Comparison of ENCODE assay signal across 33 cellular contexts in the genomic region with DNA sequence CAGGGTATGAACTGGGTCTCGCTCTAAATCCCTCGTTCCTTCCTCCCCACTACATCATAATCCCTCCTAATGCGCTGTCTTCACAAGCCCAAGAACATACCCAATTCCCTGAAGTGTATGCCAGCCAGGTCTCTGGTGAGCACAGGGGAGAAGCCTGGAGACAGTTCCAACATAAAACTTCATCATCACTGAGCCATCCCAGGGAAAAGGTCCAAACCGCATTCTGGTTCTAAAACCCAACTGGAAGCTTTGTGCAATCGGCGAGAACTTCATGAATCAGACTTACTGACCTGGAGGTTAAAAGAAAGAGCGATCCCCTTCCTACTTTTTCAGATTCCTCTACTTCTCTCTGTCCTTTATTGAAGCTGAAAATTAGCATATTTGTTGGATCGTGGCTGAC.
A peak's percentile ranks its signal among the peaks of the same experiment; 100 is the strongest.
DNase-seq lines count a peak whose midpoint lies in the region; ATAC-seq and TF ChIP-seq lines count a peak whose summit lies in the region.
"Had no signal": no experiment of that assay in that cellular context is flagged by ENCODE, and none has a peak within 500 bp of the region (broad histone marks: within the 10 kb centered on the region; RNA-seq: fewer than 3 reads in every experiment).

No MANE protein-coding gene starts in this region.

- CTCF ChIA-PET in MCF 10A (lab: Yijun Ruan, JAX) (interaction anchor here (1.1 to 3.7 kb wide), 6 partner anchors 11 to 268 kb away, joined by 3 to 19 read pairs (median 8); no protein-coding TSS in a partner anchor), mammary epithelial cell (lab: Charles Lee; ENCODE audit: low non-redundant PET) (no interaction called here)

- H3K9ac ChIP-seq in mammary epithelial cell (ENCODE audit: insufficient read depth, low read length): no peak overlapping the region

- no TSS peak for BruUV-seq in MCF 10A (replicated peaks; lab: Mats Ljungman, UMichigan)
- BruUV-seq in mammary epithelial cell (replicated peaks; lab: Mats Ljungman, UMichigan): no TSS peak

- H3K4me3 Mint-ChIP-seq in MCF 10A (ENCODE audit: unreplicated experiment): no peak overlapping the region
- H3K4me3 Mint-ChIP-seq: activated CD4-positive, alpha-beta T cell treated with anti-CD3 and anti-CD28 coated beads, Interleukin-2, amount 10 ng/mL, durations not matched to agents 7 days and 5 days; CD8-positive, alpha-beta memory T cell; dendritic cell treated with granulocyte-macrophage colony-stimulating factor and Interleukin-4, amounts not matched to agents 40 ng/mL and 50 ng/mL, for 4 days; naive B cell had no signal

- H3K27ac ChIP-seq in mammary epithelial cell (ENCODE audit: insufficient read depth, low read depth, low read length) (no peak overlapping the region), upper lobe of right lung (no peak overlapping the region), body of pancreas (no peak overlapping the region)
- H3K27ac ChIP-seq: heart right ventricle, HL-60, neutrophil, right lobe of liver, stomach, thyroid gland, VCaP had no signal

- ATAC-seq in upper lobe of right lung (no peak), body of pancreas (no peak)
- ATAC-seq: A549, heart right ventricle, right lobe of liver had no signal

- H3K4me1 ChIP-seq in mammary epithelial cell (ENCODE audit: insufficient read depth, low read length) (peaks cover 8% of the 10 kb centered on the region), upper lobe of right lung (peaks cover 9% of the 10 kb centered on the region), body of pancreas (peaks cover 39% of the 10 kb centered on the region)
- H3K4me1 ChIP-seq: BE2C, thyroid gland had no signal

- H3K36me3 ChIP-seq in mammary epithelial cell (ENCODE audit: insufficient read depth, low read length) (no peaks in the 10 kb centered on the region), MG63 (no peaks in the 10 kb centered on the region; the same call in 1 of the 2 replicates), upper lobe of right lung (no peaks in the 10 kb centered on the region), body of pancreas (replicated peaks in 1 of 2; ENCODE audit: insufficient read depth in 1 of 2, low read depth in 2 of 2) (no peaks in the 10 kb centered on the region)
- H3K36me3 ChIP-seq: BE2C, neutrophil, right lobe of liver, stomach, thyroid gland had no signal

- no peaks in the 10 kb centered on the region for H3K36me3 Mint-ChIP-seq in MCF 10A (ENCODE audit: insufficient read depth, unreplicated experiment)
- H3K36me3 Mint-ChIP-seq: CD8-positive, alpha-beta memory T cell; naive B cell had no signal

- peaks cover 25% of the 10 kb centered on the region for H3K27me3 Mint-ChIP-seq in MCF 10A (ENCODE audit: insufficient read depth, unreplicated experiment)

- TF ChIP-seq CTCF in MCF 10A (IDR thresholded peaks at IDR 0.05; ENCODE audit: unreplicated experiment): no peak
- no peak for TF ChIP-seq CTCF in mammary epithelial cell (conservative IDR thresholded peaks at IDR 0.05 in 1 of 2, IDR thresholded peaks at IDR 0.05 in 1 of 2; ENCODE audit: extremely low read depth in 1 of 2, insufficient read depth in 1 of 2, low read depth in 1 of 2, low read length in 2 of 2)
- no peak for TF ChIP-seq CTCF in upper lobe of right lung (IDR thresholded peaks at IDR 0.05)
- TF ChIP-seq CTCF in body of pancreas (IDR thresholded peaks at IDR 0.05): no peak

- intact Hi-C loops in MCF 10A (cut with micrococcal nuclease): loop anchor here (10.0 kb wide), 2 partner anchors 161 to 311 kb away; no protein-coding TSS in a partner anchor
- intact Hi-C loops in mammary epithelial cell (cut with micrococcal nuclease): no loop called here
- intact Hi-C loops in upper lobe of right lung (cut with DNase I): no loop called here
- intact Hi-C loops in body of pancreas (cut with DNase I): no loop called here

- no peaks in the 10 kb centered on the region for H4K20me1 ChIP-seq in mammary epithelial cell (ENCODE audit: insufficient read depth, low read length)

- H3K9me3 Mint-ChIP-seq in MCF 10A (ENCODE audit: unreplicated experiment): no peaks in the 10 kb centered on the region
- H3K9me3 Mint-ChIP-seq: activated CD4-positive, alpha-beta T cell treated with anti-CD3 and anti-CD28 coated beads, Interleukin-2, amount 10 ng/mL, durations not matched to agents 7 days and 5 days; CD8-positive, alpha-beta memory T cell; dendritic cell treated with granulocyte-macrophage colony-stimulating factor and Interleukin-4, amounts not matched to agents 40 ng/mL and 50 ng/mL, for 4 days; naive B cell had no signal

- no peaks in the 10 kb centered on the region for H3K79me2 ChIP-seq in mammary epithelial cell (ENCODE audit: insufficient read depth, low read length)

- in situ Hi-C loops in mammary epithelial cell (cut with MboI; ENCODE audit: low sequenced_read_pairs in 2 of 2): loop anchor here in 1 of 2 donors (10.0 to 25.0 kb wide), 2 partner anchors 269 to 566 kb away; no protein-coding TSS in a partner anchor

- H2AFZ ChIP-seq in mammary epithelial cell (ENCODE audit: low read depth, low read length): no peak overlapping the region

- 90% methylated on average over 8 of the region's 8 CpGs for WGBS in mammary epithelial cell (ENCODE audit: low coverage, missing lambda C conversion rate)
- 90 to 92% methylated on average over 8 of the region's 8 CpGs for WGBS in body of pancreas, 2 donors

- dilution Hi-C loops in mammary epithelial cell (cut with HindIII; ENCODE audit: low sequenced_read_pairs): no loop called here

- H3K4me1 Mint-ChIP-seq in MCF 10A (ENCODE audit: insufficient read depth, unreplicated experiment): no peaks in the 10 kb centered on the region

- POLR2A ChIA-PET in MCF 10A (lab: Yijun Ruan, JAX): interaction anchor here (0.8 kb wide), 1 partner anchor 450 kb away, joined by 3 read pairs; no protein-coding TSS in a partner anchor

- H3K4me3 ChIP-seq in mammary epithelial cell (replicated peaks in 1 of 3; ENCODE audit: insufficient read depth in 1 of 3, low read depth in 2 of 3, low read length in 3 of 3): no peak overlapping the region
- no peak overlapping the region for H3K4me3 ChIP-seq in MG63
- no peak overlapping the region for H3K4me3 ChIP-seq in upper lobe of right lung
- no peak overlapping the region for H3K4me3 ChIP-seq in body of pancreas
- H3K4me3 ChIP-seq: A549, heart right ventricle, right lobe of liver, stomach, thyroid gland had no signal

- peak; percentile 22 for DNase-seq in MCF 10A (ENCODE audit: unreplicated experiment)
- no peak for DNase-seq in mammary epithelial cell
- peak; percentile 84 for DNase-seq in MG63
- DNase-seq in fibroblast of gingiva (ENCODE audit: low read depth): peak; percentile 52
- DNase-seq in upper lobe of right lung: peak; percentile 1
- DNase-seq in inferior parietal cortex (ENCODE audit: extremely low spot score): no peak
- DNase-seq in NCI-H187 (lab: John Stamatoyannopoulos, UW): no peak
- no peak for DNase-seq in body of pancreas
- DNase-seq: activated CD4-positive, alpha-beta T cell treated with anti-CD3 and anti-CD28 coated beads, Interleukin-2, amount 10 ng/mL, durations not matched to agents 7 days and 5 days; activated gamma-delta T cell treated with Interleukin-2 at 50 U/mL for 16 hours; activated T-cell treated with anti-CD3 and anti-CD28 coated beads, Interleukin-2, amount 50 U/mL, for 1 hour; CD8-positive, alpha-beta memory T cell; DMS 273 treated with DMSO at 0.1 percent for 48 hours; erythroblast; heart right ventricle; KG1; midbrain; naive B cell; NCI-H1436; NCI-H226; right lobe of liver; stimulated activated CD4-positive, alpha-beta T cell treated with anti-CD3 and anti-CD28 coated beads, Interleukin-12 subunit alpha, Interleukin-12 subunit beta, amount 100 ng/mL, for 4 hours; stimulated activated CD4-positive, alpha-beta T cell treated with anti-CD3 and anti-CD28 coated beads, Interleukin-4, amount 100 ng/mL, for 1 hour; stomach; T-helper 9 cell; thyroid gland had no signal

- H3K9me3 ChIP-seq in mammary epithelial cell (replicated peaks; ENCODE audit: insufficient read depth, low read length) (no peaks in the 10 kb centered on the region), MG63 (no peaks in the 10 kb centered on the region), upper lobe of right lung (no peaks in the 10 kb centered on the region), body of pancreas (no peaks in the 10 kb centered on the region)
- H3K9me3 ChIP-seq: A549, BE2C, heart right ventricle, neutrophil, right lobe of liver, stomach, thyroid gland had no signal

- no peak for TF ChIP-seq POLR2A in body of pancreas (IDR thresholded peaks at IDR 0.05)

- no peaks in the 10 kb centered on the region for H3K27me3 ChIP-seq in mammary epithelial cell (ENCODE audit: insufficient read depth, low read length)
- no peaks in the 10 kb centered on the region for H3K27me3 ChIP-seq in MG63
- no peaks in the 10 kb centered on the region for H3K27me3 ChIP-seq in upper lobe of right lung
- H3K27me3 ChIP-seq in body of pancreas: no peaks in the 10 kb centered on the region
- H3K27me3 ChIP-seq: BE2C, right lobe of liver, stomach, thyroid gland had no signal

- no peak overlapping the region for H3K4me2 ChIP-seq in mammary epithelial cell (ENCODE audit: insufficient read depth, low read depth, low read length)
- H3K4me2 ChIP-seq: A549 had no signal

- H3K27ac Mint-ChIP-seq in MCF 10A (ENCODE audit: low read depth, unreplicated experiment): no peak overlapping the region
- H3K27ac Mint-ChIP-seq: activated CD4-positive, alpha-beta T cell treated with anti-CD3 and anti-CD28 coated beads, Interleukin-2, amount 10 ng/mL, durations not matched to agents 7 days and 5 days; CD8-positive, alpha-beta memory T cell; dendritic cell treated with granulocyte-macrophage colony-stimulating factor and Interleukin-4, amounts not matched to agents 40 ng/mL and 50 ng/mL, for 4 days; progenitor cell of endocrine pancreas had no signal

Comparison
In these comparisons a context has a peak if more than half of its experiments do, and no peak if none do; other contexts are left out.
1. DNase-seq: peak in MCF 10A (single experiment), MG63 (single experiment), fibroblast of gingiva (single experiment) and upper lobe of right lung (single experiment); none in mammary epithelial cell (single experiment), inferior parietal cortex (single experiment), NCI-H187 (0 of 2) and body of pancreas (0 of 4).